Comparison of ENCODE assay signal across 8 cellular contexts in genomic region chr18:70464343-70465114, GRCh38.
DNase-seq lines count a peak whose midpoint lies in the region; ATAC-seq and TF ChIP-seq lines count a peak whose summit lies in the region.

No MANE protein-coding gene starts in this region.

- peak overlapping the region in 1 of 7 donors; percentile 25 for H3K27ac Mint-ChIP-seq in CD14-positive monocyte
- no peak overlapping the region for H3K27ac Mint-ChIP-seq in activated T-cell treated with anti-CD3 and anti-CD28 coated beads, Interleukin-2, amount 50 U/mL, for 24 hours

- peak; percentile 74 for DNase-seq in CD14-positive monocyte (ENCODE audit: low spot score)
- peak; percentile 74 for DNase-seq in NCI-H748 treated with DMSO at 0.1 percent for 48 hours (lab: John Stamatoyannopoulos, UW)
- DNase-seq in activated T-cell treated with anti-CD3 and anti-CD28 coated beads, Interleukin-2, amount 50 U/mL, for 24 hours: peak; percentile 48
- peak; percentile 73 for DNase-seq in fibroblast of pulmonary artery (ENCODE audit: low read depth)
- peak; percentile 92 for DNase-seq in superior temporal gyrus (ENCODE audit: extremely low spot score)

- peaks cover 0 to 3% (median 0%) of the 10 kb centered on the region in 7 donors for H3K9me3 Mint-ChIP-seq in CD14-positive monocyte
- H3K9me3 Mint-ChIP-seq in activated T-cell treated with anti-CD3 and anti-CD28 coated beads, Interleukin-2, amount 50 U/mL, for 24 hours: no peaks in the 10 kb centered on the region

- H3K36me3 ChIP-seq in HEK293 (ENCODE audit: control insufficient read depth in 2 of 2, insufficient read depth in 1 of 2, low read length in 2 of 2) (no peaks in the 10 kb centered on the region), muscle layer of colon (ENCODE audit: insufficient read depth, low read length) (no peaks in the 10 kb centered on the region)

- ATAC-seq in GM18517 (IDR thresholded peaks at IDR 0.05; ENCODE audit: unreplicated experiment): no peak

- H3K27ac ChIP-seq in HEK293 (ENCODE audit: extremely low read depth, low read depth, low read length): peak overlapping the region; percentile 74
- no peak overlapping the region for H3K27ac ChIP-seq in muscle layer of colon (ENCODE audit: low read depth, low read length)

- CTCF ChIA-PET in HEK293 (lab: Yijun Ruan, JAX): interaction anchor here (0.6 to 2.3 kb wide), 4 partner anchors 9 to 565 kb away, joined by 3 to 12 read pairs (median 4); no protein-coding TSS in a partner anchor

- no peaks in the 10 kb centered on the region for H3K9me3 ChIP-seq in HEK293 (ENCODE audit: control insufficient read depth, insufficient read depth, low read depth, low read length)
- no peaks in the 10 kb centered on the region for H3K9me3 ChIP-seq in muscle layer of colon (ENCODE audit: low read length)

- no peaks in the 10 kb centered on the region for H3K27me3 ChIP-seq in muscle layer of colon (ENCODE audit: control insufficient read depth in 1 of 2, insufficient read depth in 2 of 2, low read length in 2 of 2)

- intact Hi-C loops in CD14-positive monocyte (cut with micrococcal nuclease): no loop called here

- H3K4me1 ChIP-seq in HEK293 (ENCODE audit: control insufficient read depth, insufficient read depth, low read length) (peaks cover 8% of the 10 kb centered on the region), muscle layer of colon (ENCODE audit: insufficient read depth, low read length) (peaks cover 7% of the 10 kb centered on the region)

- H3K27me3 Mint-ChIP-seq in CD14-positive monocyte (ENCODE audit: low read depth in 3 of 3): peaks cover 0 to 2% (median 0%) of the 10 kb centered on the region in 3 donors
- peaks cover 39% of the 10 kb centered on the region for H3K27me3 Mint-ChIP-seq in activated T-cell treated with anti-CD3 and anti-CD28 coated beads, Interleukin-2, amount 50 U/mL, for 24 hours

- no peaks in the 10 kb centered on the region for H3K36me3 Mint-ChIP-seq in CD14-positive monocyte
- H3K36me3 Mint-ChIP-seq in activated T-cell treated with anti-CD3 and anti-CD28 coated beads, Interleukin-2, amount 50 U/mL, for 24 hours (ENCODE audit: low read depth): no peaks in the 10 kb centered on the region

- no peak overlapping the region for H3K9ac ChIP-seq in muscle layer of colon (ENCODE audit: low read length)

- no peak for TF ChIP-seq CTCF in CD14-positive monocyte (IDR thresholded peaks at IDR 0.05)
- TF ChIP-seq CTCF in HEK293 (tag by site-specific recombination; IDR thresholded peaks at IDR 0.05): peak; percentile 38; the same call in 1 of the 2 replicates
- TF ChIP-seq CTCF in fibroblast of pulmonary artery (IDR thresholded peaks at IDR 0.05; ENCODE audit: low read length, missing control alignments): peak; percentile 44

- peak overlapping the region; percentile 80 to 94 for H3K4me3 Mint-ChIP-seq in CD14-positive monocyte
- peak overlapping the region; percentile 68 for H3K4me3 Mint-ChIP-seq in activated T-cell treated with anti-CD3 and anti-CD28 coated beads, Interleukin-2, amount 50 U/mL, for 24 hours

- peaks cover 7% of the 10 kb centered on the region for H3K4me1 Mint-ChIP-seq in CD14-positive monocyte
- H3K4me1 Mint-ChIP-seq in activated T-cell treated with anti-CD3 and anti-CD28 coated beads, Interleukin-2, amount 50 U/mL, for 24 hours (ENCODE audit: low read depth): peaks cover 7% of the 10 kb centered on the region

- POLR2A ChIA-PET in HEK293 (lab: Yijun Ruan, JAX): no interaction called here

- H3K4me3 ChIP-seq in HEK293 (ENCODE audit: low read depth, low read length) (peak overlapping the region; percentile 27), fibroblast of pulmonary artery (replicated peaks; ENCODE audit: low read depth, low read length) (peak overlapping the region; percentile 43), muscle layer of colon (ENCODE audit: low read depth in 1 of 2, low read length in 2 of 2) (peak overlapping the region; percentile 29 to 47)

TF ChIP-seq in HEK293, 187 proteins besides CTCF, POLR2A, EP300 and RAD21 (continues in another document):
- TF ChIP-seq ZBTB10 (tag by site-specific recombination; IDR thresholded peaks at IDR 0.05) (no peak), ZNF692 (tag by site-specific recombination; IDR thresholded peaks at IDR 0.05) (0 out of 2 replicates have a peak, but pooled peaks have one; percentile 19), ZNF146 (tag by site-specific recombination; IDR thresholded peaks at IDR 0.05) (no peak), ZNF677 (tag by site-specific recombination; IDR thresholded peaks at IDR 0.05) (peak; percentile 50; the same call in 1 of the 2 replicates), GLIS2 (tag by site-specific recombination; IDR thresholded peaks at IDR 0.05) (peak; percentile 48; the same call in 1 of the 2 replicates), ZBTB8A (tag by site-specific recombination; IDR thresholded peaks at IDR 0.05) (peak; percentile 81), KLF9 (tag by site-specific recombination; IDR thresholded peaks at IDR 0.05; ENCODE audit: low read depth) (no peak), ZNF792 (tag by site-specific recombination; IDR thresholded peaks at IDR 0.05) (no peak), ZNF37A (tag by site-specific recombination; IDR thresholded peaks at IDR 0.05) (peak; percentile 70; the same call in 1 of the 2 replicates), ZNF596 (tag by site-specific recombination; IDR thresholded peaks at IDR 0.05) (peak; percentile 64), ZNF157 (tag by site-specific recombination; IDR thresholded peaks at IDR 0.05) (no peak), ZNF830 (tag by site-specific recombination; IDR thresholded peaks at IDR 0.05; ENCODE audit: low read depth) (peak; percentile 87), ZNF670 (tag by site-specific recombination; IDR thresholded peaks at IDR 0.05; ENCODE audit: low read depth) (no peak), YY2 (tag by site-specific recombination; IDR thresholded peaks at IDR 0.05) (no peak), HIC1 (tag by site-specific recombination; IDR thresholded peaks at IDR 0.05) (no peak), ZNF391 (tag by site-specific recombination; IDR thresholded peaks at IDR 0.05; ENCODE audit: borderline replicate concordance, low read depth) (no peak), ZNF394 (tag by site-specific recombination; IDR thresholded peaks at IDR 0.05; ENCODE audit: borderline replicate concordance) (peak; percentile 24; the same call in 1 of the 2 replicates), ZNF600 (tag by site-specific recombination; IDR thresholded peaks at IDR 0.05) (no peak), ZNF549 (tag by site-specific recombination; IDR thresholded peaks at IDR 0.05) (peak; percentile 74)
